ENCODE assay signal across 15 cellular contexts in genomic region chr1:3630914-3631313, GRCh38. TPM values are rescaled to one million over a fixed set of nuclear protein-coding genes. Genes with fewer than 3 reads are reported as not detected.
DNase-seq lines count a peak whose midpoint lies in the region; ATAC-seq and TF ChIP-seq lines count a peak whose summit lies in the region.
"Had no signal": no experiment of that assay in that cellular context is flagged by ENCODE, and none has a peak within 500 bp of the region (broad histone marks: within the 10 kb centered on the region; RNA-seq: fewer than 3 reads in every experiment).

No MANE protein-coding gene starts in this region.

- in situ Hi-C loops in Panc1 (cut with HindIII; ENCODE audit: low pct_unique_long_range_greater_than_20kb, low sequenced_read_pairs): no loop called here

- TF ChIP-seq EP300 in SK-N-SH (IDR thresholded peaks at IDR 0.05; ENCODE audit: borderline replicate concordance in 1 of 2, low read depth in 1 of 2, low read length in 1 of 2): no peak

- H3K27ac ChIP-seq in SK-N-SH (ENCODE audit: low read depth in 2 of 2, low read length in 1 of 2): no peak overlapping the region; a peak in 1 of 4 replicates
- H3K27ac ChIP-seq in Panc1 (ENCODE audit: low read length): no peak overlapping the region
- H3K27ac ChIP-seq: SJSA1 had no signal

- H4K20me1 ChIP-seq in SK-N-SH (ENCODE audit: insufficient read depth): no peaks in the 10 kb centered on the region

- H3K9me2 ChIP-seq in SK-N-SH: no peaks in the 10 kb centered on the region

- POLR2A ChIA-PET in SK-N-SH (lab: Yijun Ruan, JAX) (no interaction called here), Panc1 (lab: Charles Lee) (no interaction called here)

- 90% methylated on average over 4 of the region's 9 CpGs for WGBS in SK-N-SH (ENCODE audit: low lambda C conversion rate)

- DNase-seq in SK-N-SH (no peak), Panc1 (ENCODE audit: low read depth, low spot score) (no peak), left colon (no peak), ecto neural progenitor cell (ENCODE audit: low spot score) (no peak), AG08395 (ENCODE audit: low spot score) (no peak)
- no peak for DNase-seq in stimulated activated effector memory CD8-positive, alpha-beta T cell treated with anti-CD3 and anti-CD28 coated beads, Interleukin-12 subunit alpha, Interleukin-12 subunit beta, amount 100 ng/mL, for 72 hours (ENCODE audit: low spot score in 2 of 2)
- DNase-seq in activated CD4-positive, alpha-beta T cell treated with anti-CD3 and anti-CD28 coated beads, Interleukin-2, amount 50 U/mL, for 1 hour: no peak
- DNase-seq: 8988T, HFFc6, NCI-H187, NCI-H345, NCI-H69 had no signal

- peaks cover 8 to 75% of the 10 kb centered on the region in 2 experiments for H3K36me3 ChIP-seq in SK-N-SH (replicated peaks in 1 of 2; ENCODE audit: control insufficient read depth in 1 of 2, insufficient read depth in 2 of 2, low read length in 1 of 2)
- peaks cover 5% of the 10 kb centered on the region for H3K36me3 ChIP-seq in Panc1 (ENCODE audit: control insufficient read depth, insufficient read depth, low read length)

- H3K27me3 ChIP-seq in SK-N-SH (ENCODE audit: insufficient read depth) (no peaks in the 10 kb centered on the region), Panc1 (ENCODE audit: control insufficient read depth, insufficient read depth, low read length) (no peaks in the 10 kb centered on the region)
- H3K27me3 ChIP-seq: SJSA1 had no signal

- H2AFZ ChIP-seq in SK-N-SH (ENCODE audit: low read depth): no peak overlapping the region

- no peak overlapping the region for H3K4me3 ChIP-seq in SK-N-SH (ENCODE audit: low read depth in 2 of 2, low read length in 1 of 2)
- no peak overlapping the region for H3K4me3 ChIP-seq in Panc1 (ENCODE audit: low read depth in 2 of 2, low read length in 2 of 2)
- H3K4me3 ChIP-seq: SJSA1 had no signal

- H3K4me3 Mint-ChIP-seq in stimulated activated effector memory CD8-positive, alpha-beta T cell treated with anti-CD3 and anti-CD28 coated beads, Interleukin-12 subunit alpha, Interleukin-12 subunit beta, amount 100 ng/mL, for 72 hours: no peak overlapping the region
- H3K4me3 Mint-ChIP-seq: HFFc6 had no signal

- TF ChIP-seq CTCF in SK-N-SH (IDR thresholded peaks at IDR 0.05) (no peak), Panc1 (IDR thresholded peaks at IDR 0.05) (no peak)

- CTCF ChIA-PET in SK-N-SH (lab: Yijun Ruan, JAX) (interaction anchor here (0.8 to 5.2 kb wide), 9 partner anchors 11 to 178 kb away, joined by 3 to 32 read pairs (median 9); partner anchors contain the start of gene WRAP73), Panc1 (lab: Charles Lee) (no interaction called here)

- ATAC-seq in SK-N-SH treated with all-trans-retinoic acid at 6 μM for 48 hours (peak; percentile 8; the same call in 1 of the 3 replicates), Panc1 (0 out of 2 replicates have a peak, but pooled peaks have one; percentile 19), left colon (peak; percentile 16)
- ATAC-seq in stimulated activated effector memory CD8-positive, alpha-beta T cell treated with anti-CD3 and anti-CD28 coated beads, Interleukin-12 subunit alpha, Interleukin-12 subunit beta, amount 100 ng/mL, for 72 hours: no peak

- H3K4me2 ChIP-seq in SK-N-SH: no peak overlapping the region

- H3K4me1 ChIP-seq in SK-N-SH (ENCODE audit: control insufficient read depth in 1 of 2, insufficient read depth in 2 of 2, low read depth in 1 of 2, low read length in 1 of 2) (peaks cover 0 to 20% of the 10 kb centered on the region in 2 experiments; a peak in 2 of 4 replicates), Panc1 (ENCODE audit: control insufficient read depth, insufficient read depth, low read length) (peaks cover 1% of the 10 kb centered on the region)

- H3K9me3 Mint-ChIP-seq in stimulated activated effector memory CD8-positive, alpha-beta T cell treated with anti-CD3 and anti-CD28 coated beads, Interleukin-12 subunit alpha, Interleukin-12 subunit beta, amount 100 ng/mL, for 72 hours: no peaks in the 10 kb centered on the region
- H3K9me3 Mint-ChIP-seq: HFFc6 had no signal

- BruUV-seq in Panc1 (replicated peaks; lab: Mats Ljungman, UMichigan): no TSS peak

- H3K9me3 ChIP-seq in SK-N-SH: no peaks in the 10 kb centered on the region
- H3K9me3 ChIP-seq in Panc1 (ENCODE audit: control insufficient read depth, insufficient read depth, low read depth, low read length): no peaks in the 10 kb centered on the region
- H3K9me3 ChIP-seq: SJSA1 had no signal

- no peak for TF ChIP-seq RAD21 in SK-N-SH (IDR thresholded peaks at IDR 0.05; ENCODE audit: low read length)

- peaks cover 10% of the 10 kb centered on the region for H3K4me1 Mint-ChIP-seq in stimulated activated effector memory CD8-positive, alpha-beta T cell treated with anti-CD3 and anti-CD28 coated beads, Interleukin-12 subunit alpha, Interleukin-12 subunit beta, amount 100 ng/mL, for 72 hours

- peaks cover under 1% of the 10 kb centered on the region for H3F3A ChIP-seq in SK-N-SH (replicated peaks; ENCODE audit: insufficient read depth)

- peak overlapping the region; percentile 78 for H3K27ac Mint-ChIP-seq in stimulated activated effector memory CD8-positive, alpha-beta T cell treated with anti-CD3 and anti-CD28 coated beads, Interleukin-12 subunit alpha, Interleukin-12 subunit beta, amount 100 ng/mL, for 72 hours
- H3K27ac Mint-ChIP-seq: HFFc6 had no signal

- H3K79me2 ChIP-seq in SK-N-SH (ENCODE audit: insufficient read depth): peaks cover 6% of the 10 kb centered on the region

- H3K9ac ChIP-seq in SK-N-SH: no peak overlapping the region

- intact Hi-C loops in Panc1 (cut with micrococcal nuclease; ENCODE audit: unreplicated experiment): no loop called here
- intact Hi-C loops in left colon (cut with DNase I, micrococcal nuclease): no loop called here

- peaks cover 68% of the 10 kb centered on the region for H3K36me3 Mint-ChIP-seq in stimulated activated effector memory CD8-positive, alpha-beta T cell treated with anti-CD3 and anti-CD28 coated beads, Interleukin-12 subunit alpha, Interleukin-12 subunit beta, amount 100 ng/mL, for 72 hours

TF ChIP-seq in SK-N-SH treated with all-trans-retinoic acid at 6 μM for 48 hours, 23 proteins besides CTCF, POLR2A, EP300 and RAD21 (continues in another document):
- no peak for TF ChIP-seq PATZ1 (CRISPR knock-in tag; IDR thresholded peaks at IDR 0.05; ENCODE audit: borderline replicate concordance)
- no peak for TF ChIP-seq TOX (CRISPR knock-in tag; IDR thresholded peaks at IDR 0.05; ENCODE audit: borderline replicate concordance)

TF ChIP-seq in SK-N-SH, 30 proteins besides CTCF, POLR2A, EP300 and RAD21 (continues in another document):
- TF ChIP-seq, protein P1, sequence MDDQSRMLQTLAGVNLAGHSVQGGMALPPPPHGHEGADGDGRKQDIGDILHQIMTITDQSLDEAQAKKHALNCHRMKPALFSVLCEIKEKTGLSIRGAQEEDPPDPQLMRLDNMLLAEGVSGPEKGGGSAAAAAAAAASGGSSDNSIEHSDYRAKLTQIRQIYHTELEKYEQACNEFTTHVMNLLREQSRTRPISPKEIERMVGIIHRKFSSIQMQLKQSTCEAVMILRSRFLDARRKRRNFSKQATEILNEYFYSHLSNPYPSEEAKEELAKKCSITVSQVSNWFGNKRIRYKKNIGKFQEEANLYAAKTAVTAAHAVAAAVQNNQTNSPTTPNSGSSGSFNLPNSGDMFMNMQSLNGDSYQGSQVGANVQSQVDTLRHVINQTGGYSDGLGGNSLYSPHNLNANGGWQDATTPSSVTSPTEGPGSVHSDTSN (IDR thresholded peaks at IDR 0.05): no peak
- no peak for TF ChIP-seq TAF1 (IDR thresholded peaks at IDR 0.05; ENCODE audit: borderline replicate concordance, low read depth, low read length)
- TF ChIP-seq FOSL2 (IDR thresholded peaks at IDR 0.05; ENCODE audit: borderline replicate concordance, low read depth): no peak
- TF ChIP-seq SMC3 (IDR thresholded peaks at IDR 0.05; ENCODE audit: low read depth, low read length): no peak
- no peak for TF ChIP-seq FOXM1 (IDR thresholded peaks at IDR 0.05; ENCODE audit: low read depth)
- TF ChIP-seq TEAD4 (IDR thresholded peaks at IDR 0.05; ENCODE audit: borderline replicate concordance, insufficient read depth): no peak
- TF ChIP-seq RFX5 (IDR thresholded peaks at IDR 0.05; ENCODE audit: low read length): no peak
- TF ChIP-seq, protein P2, sequence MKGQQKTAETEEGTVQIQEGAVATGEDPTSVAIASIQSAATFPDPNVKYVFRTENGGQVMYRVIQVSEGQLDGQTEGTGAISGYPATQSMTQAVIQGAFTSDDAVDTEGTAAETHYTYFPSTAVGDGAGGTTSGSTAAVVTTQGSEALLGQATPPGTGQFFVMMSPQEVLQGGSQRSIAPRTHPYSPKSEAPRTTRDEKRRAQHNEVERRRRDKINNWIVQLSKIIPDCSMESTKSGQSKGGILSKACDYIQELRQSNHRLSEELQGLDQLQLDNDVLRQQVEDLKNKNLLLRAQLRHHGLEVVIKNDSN (IDR thresholded peaks at IDR 0.05; ENCODE audit: borderline replicate concordance, low read depth): no peak
- no peak for TF ChIP-seq RCOR1 (IDR thresholded peaks at IDR 0.05; ENCODE audit: low read length)
- TF ChIP-seq JUND (IDR thresholded peaks at IDR 0.05): no peak

RNA-seq across cellular contexts. Expression of gene TPRG1L, which starts 6.1 kb away (rescaled TPM):
- polyA plus RNA-seq in SK-N-SH (2012; rRNA removed): 25.9 and 35.5 TPM in 2 replicates
- polyA plus RNA-seq in SK-N-SH (2012; cell fraction: cytosol; rRNA removed): 28.6 and 33.3 TPM in 2 replicates
- 17.7 and 20.1 TPM in 2 replicates for polyA plus RNA-seq in SK-N-SH (2012; cell fraction: nucleus; rRNA removed)
- 57.5 TPM for total RNA-seq in Panc1 (2021; ENCODE audit: unreplicated experiment)
- polyA plus RNA-seq in Panc1 (2012; ENCODE audit: insufficient read length): 93.0 TPM
- 10 to 100 TPM; 88.5 to 93.9 TPM for total RNA-seq in left colon

RNA-seq across cellular contexts. Expression of gene WRAP73, which starts 19.0 kb away (rescaled TPM):
- 61.9 and 67.8 TPM in 2 replicates for polyA plus RNA-seq in SK-N-SH (2012; rRNA removed)
- polyA plus RNA-seq in SK-N-SH (2012; cell fraction: cytosol; rRNA removed): 33.1 and 45.1 TPM in 2 replicates
- 172 and 188 TPM in 2 replicates for polyA plus RNA-seq in SK-N-SH (2012; cell fraction: nucleus; rRNA removed)
- total RNA-seq in Panc1 (2021; ENCODE audit: unreplicated experiment) (27.1 TPM), left colon (10 to 100 TPM; 20.1 to 23.6 TPM)
- 31.8 TPM for polyA plus RNA-seq in Panc1 (2012; ENCODE audit: insufficient read length)

RNA-seq across cellular contexts. Expression of gene MEGF6, which starts 19.6 kb away (rescaled TPM):
- 5.8 and 7.6 TPM in 2 replicates for polyA plus RNA-seq in SK-N-SH (2012; rRNA removed)
- 1.3 and 2.9 TPM in 2 replicates for polyA plus RNA-seq in SK-N-SH (2012; cell fraction: cytosol; rRNA removed)
- 28.9 and 39.7 TPM in 2 replicates for polyA plus RNA-seq in SK-N-SH (2012; cell fraction: nucleus; rRNA removed)
- total RNA-seq in Panc1 (2021; ENCODE audit: unreplicated experiment) (32.6 TPM), left colon (1 to 10 TPM; 6.3 to 8.2 TPM)
- polyA plus RNA-seq in Panc1 (2012; ENCODE audit: insufficient read length): 35.5 TPM

RNA-seq across cellular contexts. Expression of gene TP73, which starts 21.4 kb away (rescaled TPM):
- 0.21 and 0.64 TPM in 2 replicates for polyA plus RNA-seq in SK-N-SH (2012; rRNA removed)
- 0.28 and 0.41 TPM in 2 replicates for polyA plus RNA-seq in SK-N-SH (2012; cell fraction: cytosol; rRNA removed)
- polyA plus RNA-seq in SK-N-SH (2012; cell fraction: nucleus; rRNA removed): 1.4 and 1.8 TPM in 2 replicates
- total RNA-seq in Panc1 (2021; ENCODE audit: unreplicated experiment) (4.7 TPM), left colon (under 1 TPM; 0.11 to 0.70 TPM)
- 3.2 TPM for polyA plus RNA-seq in Panc1 (2012; ENCODE audit: insufficient read length)
- total RNA-seq: HFFc6, HT1080 had no signal
